7 cellular contexts compared by ENCODE assay signal in genomic region chr4:55947912-55948725, GRCh38. TPM values are rescaled to one million over a fixed set of nuclear protein-coding genes. Genes with fewer than 3 reads are reported as not detected.
A peak's percentile ranks its signal among the peaks of the same experiment; 100 is the strongest.
DNase-seq lines count a peak whose midpoint lies in the region; ATAC-seq, FAIRE-seq and TF ChIP-seq lines count a peak whose summit lies in the region.

No MANE protein-coding gene starts in this region.

- H3K9ac ChIP-seq in GM12878 (ENCODE audit: control insufficient read depth, insufficient read depth, low read length), result peak overlapping the region; percentile 82
- H3K9ac ChIP-seq in keratinocyte (ENCODE audit: control insufficient read depth, extremely low read depth, insufficient read depth, low read length), result peak overlapping the region; percentile 87

- no peaks in the 10 kb centered on the region for H3K9me1 ChIP-seq in keratinocyte (ENCODE audit: control insufficient read depth, extremely low read depth, insufficient read depth, low read length)

- RAD21 ChIA-PET in GM12878 (lab: Charles Lee; ENCODE audit: unreplicated experiment), result interaction anchor here (0.6 to 4.6 kb wide), 32 partner anchors 8 to 1029 kb away, joined by 3 to 72 read pairs (median 5); partner anchors contain the start of genes AASDH, EXOC1, NOA1 and PAICS

- ATAC-seq in GM18499 (IDR thresholded peaks at IDR 0.05; ENCODE audit: insufficient read depth, unreplicated experiment) (peak; percentile 0), HG02870 (IDR thresholded peaks at IDR 0.05; ENCODE audit: unreplicated experiment) (peak; percentile 11), GM12878 (peak; percentile 51)

- H3K4me2 ChIP-seq in GM12878 (ENCODE audit: control insufficient read depth, insufficient read depth) (peak overlapping the region; percentile 97), keratinocyte (ENCODE audit: control insufficient read depth, extremely low read depth, insufficient read depth, low read depth, low read length) (peak overlapping the region; percentile 98)

- peak overlapping the region; percentile 91 for H2AFZ ChIP-seq in GM12878 (ENCODE audit: control insufficient read depth, low read depth, low read length)
- peak overlapping the region; percentile 87 for H2AFZ ChIP-seq in keratinocyte (ENCODE audit: control insufficient read depth, low read length)

- H3K36me3 ChIP-seq in GM12878 (ENCODE audit: control insufficient read depth in 2 of 2, insufficient read depth in 2 of 2, low read length in 1 of 2) (0 out of 4 replicates have a peak, but pooled peaks cover 0 to under 1% of the 10 kb centered on the region in 2 experiments), keratinocyte (ENCODE audit: control insufficient read depth in 2 of 2, extremely low read depth in 1 of 2, insufficient read depth in 2 of 2, low read length in 2 of 2) (no peaks in the 10 kb centered on the region)

- DNase-seq in SK-MEL-5 (ENCODE audit: low read depth, low spot score), result peak; percentile 74
- peak; percentile 59 for DNase-seq in GM12878 (ENCODE audit: low read depth, low spot score)
- peak; percentile 77 for DNase-seq in keratinocyte (ENCODE audit: low read depth, low spot score)
- DNase-seq in stimulated activated CD4-positive, alpha-beta T cell treated with anti-CD3 and anti-CD28 coated beads, Interleukin-2, amount 100 ng/mL, for 4 hours (ENCODE audit: low read depth), result peak; percentile 38
- no peak for DNase-seq in SK-N-DZ (ENCODE audit: low spot score)

- under 1% methylated on average over 19 of the region's 19 CpGs for WGBS in GM12878 (ENCODE audit: insufficient coverage, insufficient replicate concordance, low lambda C conversion rate, missing lambda C conversion rate)

- in situ Hi-C loops in SK-MEL-5 (cut with HindIII; ENCODE audit: low pct_unique_long_range_greater_than_20kb, low sequenced_read_pairs), result no loop called here
- in situ Hi-C loops in GM12878 (cut with MboI), result loop anchor here (5.0 to 10.0 kb wide), 2 partner anchors 99 to 347 kb away; a partner anchor contains a TSS

- H3K27me3 ChIP-seq in GM12878 (replicated peaks in 1 of 2; ENCODE audit: control insufficient read depth in 2 of 2, insufficient read depth in 2 of 2, low read length in 1 of 2) (no peaks in the 10 kb centered on the region), keratinocyte (ENCODE audit: control insufficient read depth, extremely low read depth, insufficient read depth, low read length) (no peaks in the 10 kb centered on the region)

- TF ChIP-seq CTCF in GM12878 (IDR thresholded peaks at IDR 0.05 in 2 of 3, conservative IDR thresholded peaks at IDR 0.05 in 1 of 3; ENCODE audit: control insufficient read depth in 2 of 3, extremely low read depth in 1 of 3, insufficient read depth in 1 of 3, low read depth in 3 of 3, low read length in 3 of 3) (no peak), keratinocyte (optimal IDR thresholded peaks at IDR 0.05 in 1 of 3, IDR thresholded peaks at IDR 0.05 in 1 of 3, conservative IDR thresholded peaks at IDR 0.05 in 1 of 3; ENCODE audit: extremely low read depth in 1 of 3, insufficient read depth in 2 of 3, low read length in 3 of 3) (no peak)

- intact Hi-C loops in GM12878 (cut with micrococcal nuclease; ENCODE audit: unreplicated experiment), result loop anchor here (1.0 to 5.0 kb wide), 5 partner anchors 44 to 1029 kb away; partner anchors contain the start of genes AASDH, NOA1 and POLR2B

- H3K79me2 ChIP-seq in GM12878 (ENCODE audit: control insufficient read depth, insufficient read depth, low read length) (peaks cover 30% of the 10 kb centered on the region), keratinocyte (ENCODE audit: control insufficient read depth, insufficient read depth, low read length) (peaks cover 28% of the 10 kb centered on the region)

- H3K4me3 ChIP-seq in GM12878, result peak overlapping the region; percentile 76
- H3K4me3 ChIP-seq in keratinocyte (ENCODE audit: control insufficient read depth in 2 of 3, extremely low read depth in 1 of 3, insufficient read depth in 2 of 3, low read depth in 1 of 3, low read length in 3 of 3), result peak overlapping the region; percentile 55 to 94 (median 90)

- POLR2A ChIA-PET in GM12878 (lab: Charles Lee), result interaction anchor here (0.6 to 1.5 kb wide), 10 partner anchors 25 to 1023 kb away, joined by 3 to 4 read pairs (median 4); partner anchors contain the start of genes PPAT and TMEM165

- H3K9me3 ChIP-seq in GM12878 (replicated peaks; ENCODE audit: control insufficient read depth, insufficient read depth, low read length), result no peaks in the 10 kb centered on the region
- H3K9me3 ChIP-seq in keratinocyte (ENCODE audit: control insufficient read depth, low read depth, low read length), result no peaks in the 10 kb centered on the region

- TF ChIP-seq POLR2A in GM12878 (IDR thresholded peaks at IDR 0.05; ENCODE audit: low read depth, low read length), result no peak

- TF ChIP-seq RAD21 in GM12878 (IDR thresholded peaks at IDR 0.05; ENCODE audit: insufficient read depth, low read depth, low read length), result no peak

- CTCF ChIA-PET in GM12878 (lab: Yijun Ruan, JAX), result interaction anchor here (0.6 to 3.6 kb wide), 36 partner anchors 8 to 604 kb away, joined by 3 to 49 read pairs (median 4); partner anchors contain the start of genes AASDH, PAICS, PPAT and SRD5A3

- dilution Hi-C loops in keratinocyte (cut with MboI; ENCODE audit: extremely low pct_ligation_motif_present, low sequenced_read_pairs), result no loop called here

- H3K4me1 ChIP-seq in GM12878 (ENCODE audit: control insufficient read depth, insufficient read depth, low read length), result no peaks in the 10 kb centered on the region
- H3K4me1 ChIP-seq in keratinocyte (ENCODE audit: control insufficient read depth, extremely low read depth, insufficient read depth, low read length), result peaks cover 16% of the 10 kb centered on the region

- H3K27ac ChIP-seq in GM12878 (ENCODE audit: control insufficient read depth, insufficient read depth) (peak overlapping the region; percentile 95), keratinocyte (ENCODE audit: control insufficient read depth, insufficient read depth, low read length) (peak overlapping the region; percentile 95)

- TF ChIP-seq EP300 in GM12878 (IDR thresholded peaks at IDR 0.05; ENCODE audit: borderline replicate concordance in 1 of 2, control insufficient read depth in 1 of 2, low read depth in 2 of 2, low read length in 2 of 2), result no peak

- no peaks in the 10 kb centered on the region for H4K20me1 ChIP-seq in GM12878 (ENCODE audit: control insufficient read depth, insufficient read depth)
- H4K20me1 ChIP-seq in keratinocyte (ENCODE audit: control insufficient read depth, extremely low read depth, insufficient read depth, low read length), result no peaks in the 10 kb centered on the region

- SMC1A ChIA-PET in GM12878 (lab: Charles Lee; ENCODE audit: uncharacterized antibody, unreplicated experiment), result interaction anchor here (0.7 to 3.1 kb wide), 28 partner anchors 8 to 488 kb away, joined by 3 to 21 read pairs (median 4); partner anchors contain the start of genes EXOC1, PAICS and PPAT

- FAIRE-seq in GM12878 (lab: Jason Lieb, UNC) (peak; percentile 23), keratinocyte (lab: Jason Lieb, UNC) (peak; percentile 48)

- BruUV-seq in GM12878 (replicated peaks; lab: Mats Ljungman, UMichigan), result no TSS peak

TF ChIP-seq in GM12878, 131 proteins besides CTCF, POLR2A, EP300 and RAD21 (continues in another document):
- TF ChIP-seq MEF2B (IDR thresholded peaks at IDR 0.05; ENCODE audit: partially characterized antibody, poor library complexity, severe bottlenecking) (no peak), MYB (IDR thresholded peaks at IDR 0.05; ENCODE audit: borderline replicate concordance, low read depth, low read length) (no peak), IKZF2 (IDR thresholded peaks at IDR 0.05) (peak; percentile 72 to 73; a peak in 1 of 4 replicates)

RNA-seq across cellular contexts. Expression of gene CEP135, which starts 0.6 kb away (rescaled TPM):
- total RNA-seq in SK-MEL-5 (2014; rRNA removed; shearing (Covaris generic)), result 4.5 and 4.8 TPM in 2 replicates
- polyA plus RNA-seq in SK-MEL-5 (2015; cell fraction: cytosol; rRNA removed), result 2.4 and 5.5 TPM in 2 replicates
- polyA plus RNA-seq in SK-MEL-5 (2015; cell fraction: nucleus; rRNA removed), result 9.0 and 9.4 TPM in 2 replicates
- 65.3 and 67.2 TPM in 2 replicates for total RNA-seq in GM12878 (2013; cell fraction: nucleolus; rRNA removed)
- 12.2 and 13.5 TPM in 2 replicates for total RNA-seq in GM12878 (2014; rRNA removed)
- 13.6 and 13.9 TPM in 2 replicates for total RNA-seq in GM12878 (2014; rRNA removed; fragmentation: Illumina TruSeq; extraction: Trizol)
- total RNA-seq in GM12878 (2021), result 7.4 and 10.4 TPM in 2 replicates
- 2.7 TPM for polyA plus RNA-seq in GM12878 (2011; ENCODE audit: low read depth)
- polyA plus RNA-seq in GM12878 (2011; rRNA removed), result 12.3 and 22.3 TPM in 2 replicates
- polyA plus RNA-seq in GM12878 (2011; cell fraction: cytosol; rRNA removed), result 3.6 and 3.9 TPM in 2 replicates
- polyA plus RNA-seq in GM12878 (2011; cell fraction: nucleus; rRNA removed), result 8.6 and 17.2 TPM in 2 replicates
- 4.2 and 4.9 TPM in 2 replicates for polyA plus RNA-seq in GM12878 (2012)
- 12.8 and 14.8 TPM in 2 replicates for polyA plus RNA-seq in GM12878 (2014; fragmentation: Illumina TruSeq; extraction: Trizol)
- 1 to 10 TPM; 2.9 to 4.5 TPM for polyA plus RNA-seq in GM12878 (2014; fragmentation: Nextera tagmentation; extraction: Ambion mirVana)
- polyA plus RNA-seq in GM12878 (2014; rRNA removed), result 7.9 and 9.9 TPM in 2 replicates
- polyA plus RNA-seq in GM12878 (2016; fragmentation: Nextera tagmentation; extraction: Ambion mirVana), result 1 to 10 TPM; 8.5 to 9.9 TPM
- polyA minus RNA-seq in GM12878 (2011; rRNA and poly(A)+ RNA removed), result 11.3 and 11.6 TPM in 2 replicates
- 4.5 and 5.5 TPM in 2 replicates for polyA minus RNA-seq in GM12878 (2011; cell fraction: cytosol; rRNA and poly(A)+ RNA removed)
- 16.4 and 41.9 TPM in 2 replicates for polyA minus RNA-seq in GM12878 (2011; cell fraction: nucleus; rRNA and poly(A)+ RNA removed)
- 2.6 to 5.4 TPM (median 3.5 TPM) in 3 replicates for polyA plus RNA-seq in keratinocyte
- polyA plus RNA-seq in keratinocyte (2011; ENCODE audit: low read depth), result 4.9 TPM
- 1.4 and 2.4 TPM in 2 replicates for polyA plus RNA-seq in keratinocyte (2011; cell fraction: cytosol; rRNA removed)
- polyA plus RNA-seq in keratinocyte (2011; cell fraction: nucleus; rRNA removed), result 5.4 and 9.6 TPM in 2 replicates
- polyA plus RNA-seq in keratinocyte (2012; ENCODE audit: low replicate concordance), result 1.9 and 3.2 TPM in 2 replicates
- 0.49 to 6.3 TPM (median 1.5 TPM) in 3 replicates for polyA minus RNA-seq in keratinocyte
- 3.5 TPM for polyA minus RNA-seq in keratinocyte (2011; cell fraction: cytosol; rRNA and poly(A)+ RNA removed)
- 5.2 and 8.2 TPM in 2 replicates for polyA minus RNA-seq in keratinocyte (2011; cell fraction: nucleus; rRNA and poly(A)+ RNA removed)
- 7.0 and 10.9 TPM in 2 replicates for polyA plus RNA-seq in SK-N-DZ (2014; cell fraction: cytosol; rRNA removed)
- polyA plus RNA-seq in SK-N-DZ (2014; cell fraction: nucleus; rRNA removed), result 9.7 and 16.1 TPM in 2 replicates

Comparison
In these comparisons a context has a peak if more than half of its experiments do, and no peak if none do; other contexts are left out.
1. ATAC-seq: peak in every context shown above with its lines; median percentile 51 in GM12878; 11 in HG02870; 0 in GM18499.